In genomic region chr7:34091330-34091917, GRCh38 we compare ENCODE assay signal across 8 cellular contexts.
DNase-seq lines count a peak whose midpoint lies in the region; ATAC-seq, FAIRE-seq and TF ChIP-seq lines count a peak whose summit lies in the region.

No MANE protein-coding gene starts in this region.

- peaks cover 4% of the 10 kb centered on the region for H3K27me3 ChIP-seq in foreskin keratinocyte

- H3K4me1 ChIP-seq in foreskin keratinocyte: no peaks in the 10 kb centered on the region

- TF ChIP-seq CTCF in D721Med (IDR thresholded peaks at IDR 0.05; ENCODE audit: insufficient read depth, missing control alignments): peak; percentile 66
- 0 out of 2 replicates have a peak, but pooled peaks have one; percentile 26 for TF ChIP-seq CTCF in RWPE1 (conservative IDR thresholded peaks at IDR 0.05; ENCODE audit: low read depth)
- peak; percentile 85 for TF ChIP-seq CTCF in foreskin keratinocyte (conservative IDR thresholded peaks at IDR 0.05)

- peak; percentile 93 for FAIRE-seq in D721Med (lab: Jason Lieb, UNC)

- ATAC-seq in foreskin keratinocyte (peak; percentile 58), GM18870 (IDR thresholded peaks at IDR 0.05; ENCODE audit: unreplicated experiment) (no peak)

- DNase-seq in D721Med (ENCODE audit: insufficient read length, low spot score) (no peak), HCEC 1CT (peak; percentile 22), RWPE1 (ENCODE audit: low spot score) (peak; percentile 37), foreskin keratinocyte (peak; percentile 27 to 39)
- DNase-seq in stimulated activated naive CD4-positive, alpha-beta T cell (lab: John Stamatoyannopoulos, UW): no peak
- no peak for DNase-seq in activated CD4-positive, CD25-positive, alpha-beta regulatory T cell treated with anti-CD3 and anti-CD28 coated beads, Interleukin-2, amount 50 U/mL, for 72 hours
- no peak for DNase-seq in effector CD8-positive, alpha-beta T cell (lab: John Stamatoyannopoulos, UW)

- H3K27ac ChIP-seq in RWPE1: no peak overlapping the region
- H3K27ac ChIP-seq in foreskin keratinocyte: no peak overlapping the region

- POLR2A ChIA-PET in RWPE1 (lab: Yijun Ruan, JAX; ENCODE audit: low non-redundant PET): no interaction called here

- CTCF ChIA-PET in RWPE1 (lab: Yijun Ruan, JAX): interaction anchor here (0.6 to 1.2 kb wide), 5 partner anchors 129 to 821 kb away, joined by 3 read pairs; no protein-coding TSS in a partner anchor

Comparison
In these comparisons a context has a peak if more than half of its experiments do, and no peak if none do; other contexts are left out.
1. DNase-seq: peak in HCEC 1CT (single experiment), RWPE1 (single experiment) and foreskin keratinocyte (2 of 2); none in D721Med (single experiment), stimulated activated naive CD4-positive, alpha-beta T cell (0 of 6), activated CD4-positive, CD25-positive, alpha-beta regulatory T cell treated with anti-CD3 and anti-CD28 coated beads, Interleukin-2, amount 50 U/mL, for 72 hours (single experiment) and effector CD8-positive, alpha-beta T cell (single experiment).
2. CTCF ChIP-seq: peak in every context shown above with its lines; median percentile 85 in foreskin keratinocyte; 66 in D721Med; 26 in RWPE1.